Comparison of ENCODE assay signal across 10 cellular contexts in the genomic region with DNA sequence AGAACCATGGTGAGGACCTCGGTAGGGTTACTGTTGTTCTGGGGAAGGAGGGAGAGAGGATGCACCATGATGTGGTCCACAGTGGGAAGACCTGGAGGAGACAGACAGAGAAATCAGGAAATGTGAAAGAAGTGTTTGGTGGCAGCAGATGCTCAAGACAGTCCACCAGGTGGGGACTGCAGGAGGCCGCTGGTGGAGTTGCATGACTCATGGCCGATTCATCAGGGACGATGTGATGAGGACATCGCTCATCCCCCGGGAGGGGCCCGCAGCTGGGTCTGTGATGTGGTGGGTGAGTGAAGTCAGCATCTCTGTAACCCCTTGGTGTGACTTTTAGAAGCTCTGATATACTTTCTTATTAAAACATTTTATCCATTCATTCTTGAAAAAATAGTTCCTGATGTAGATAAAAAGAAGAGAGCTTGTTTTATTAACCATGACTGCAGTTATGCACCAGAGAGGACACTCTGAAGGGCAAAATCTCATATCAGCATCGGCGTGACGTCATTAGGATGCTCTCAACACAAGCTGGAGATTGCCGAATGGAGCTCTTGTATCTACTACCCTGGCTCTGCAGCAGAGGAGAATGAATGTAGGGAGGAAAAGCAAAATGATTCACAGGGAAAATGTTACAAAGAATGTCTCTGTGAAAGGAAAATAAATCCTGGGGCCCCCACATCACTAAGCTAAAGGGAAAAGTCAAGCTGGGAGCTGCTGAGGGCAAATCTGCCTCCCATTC.
DNase-seq lines count a peak whose midpoint lies in the region; ATAC-seq, FAIRE-seq and TF ChIP-seq lines count a peak whose summit lies in the region.
"Had no signal": no experiment of that assay in that cellular context is flagged by ENCODE, and none has a peak within 500 bp of the region (broad histone marks: within the 10 kb centered on the region; RNA-seq: fewer than 3 reads in every experiment).

No MANE protein-coding gene starts in this region.

- TF ChIP-seq POLR2A in GM12891 (IDR thresholded peaks at IDR 0.05; ENCODE audit: low read depth, low read length): no peak

- no peaks in the 10 kb centered on the region; the same call in 1 of the 2 replicates for H3K9me3 ChIP-seq in Panc1 (ENCODE audit: control insufficient read depth, insufficient read depth, low read depth, low read length)
- no peaks in the 10 kb centered on the region for H3K9me3 ChIP-seq in lower lobe of right lung

- peak; percentile 46 for DNase-seq in GM04503 (ENCODE audit: low read depth)
- DNase-seq in Panc1 (ENCODE audit: low read depth, low spot score): peak; percentile 43
- peak; percentile 39 to 49 (median 47) for DNase-seq in stimulated activated CD4-positive, alpha-beta T cell treated with anti-CD3 and anti-CD28 coated beads, Interleukin-12 subunit alpha, Interleukin-12 subunit beta, amount 100 ng/mL, for 48 hours (ENCODE audit: low read depth in 2 of 3, low spot score in 1 of 3)
- DNase-seq in NCI-H1048 (lab: John Stamatoyannopoulos, UW): no peak
- no peak for DNase-seq in ureter (ENCODE audit: low spot score)
- no peak for DNase-seq in lower lobe of right lung
- no peak for DNase-seq in GM12891 (ENCODE audit: insufficient read length, low spot score)

- no peaks in the 10 kb centered on the region for H3K27me3 ChIP-seq in Panc1 (ENCODE audit: control insufficient read depth, insufficient read depth, low read length)
- no peaks in the 10 kb centered on the region for H3K27me3 ChIP-seq in lower lobe of right lung (ENCODE audit: low read depth)

- no peaks in the 10 kb centered on the region for H3K36me3 ChIP-seq in Panc1 (ENCODE audit: control insufficient read depth, insufficient read depth, low read length)
- peaks cover 15% of the 10 kb centered on the region for H3K36me3 ChIP-seq in lower lobe of right lung

- POLR2A ChIA-PET in Panc1 (lab: Charles Lee): no interaction called here

- intact Hi-C loops in Panc1 (cut with micrococcal nuclease; ENCODE audit: unreplicated experiment): no loop called here
- intact Hi-C loops in lower lobe of right lung (cut with DNase I): no loop called here

- TF ChIP-seq CTCF in Panc1 (IDR thresholded peaks at IDR 0.05): no peak
- TF ChIP-seq CTCF in lower lobe of right lung (IDR thresholded peaks at IDR 0.05): no peak

- CTCF ChIA-PET in Panc1 (lab: Charles Lee): no interaction called here

- no TSS peak for BruUV-seq in Panc1 (replicated peaks; lab: Mats Ljungman, UMichigan)

- in situ Hi-C loops in Panc1 (cut with HindIII; ENCODE audit: low pct_unique_long_range_greater_than_20kb, low sequenced_read_pairs): no loop called here

- H3K4me3 ChIP-seq in Panc1 (ENCODE audit: low read depth in 2 of 2, low read length in 2 of 2): no peak overlapping the region
- H3K4me3 ChIP-seq in lower lobe of right lung: no peak overlapping the region

- H3K4me1 ChIP-seq in Panc1 (ENCODE audit: control insufficient read depth, insufficient read depth, low read length): no peaks in the 10 kb centered on the region
- H3K4me1 ChIP-seq in lower lobe of right lung: peaks cover 7% of the 10 kb centered on the region

- ATAC-seq in Panc1 (peak; percentile 67), lower lobe of right lung (no peak)

- no peak for FAIRE-seq in GM12891 (lab: Jason Lieb, UNC)
- FAIRE-seq: islet of Langerhans had no signal

- H3K27ac ChIP-seq in Panc1 (ENCODE audit: low read length) (no peak overlapping the region), cingulate gyrus (ENCODE audit: low read depth, low read length) (peak overlapping the region; percentile 50), lower lobe of right lung (no peak overlapping the region)
- H3K27ac ChIP-seq: KMS-11 had no signal

TF ChIP-seq in GM12891, 5 proteins besides CTCF, POLR2A, EP300 and RAD21:
- no peak for TF ChIP-seq POU2F2 (IDR thresholded peaks at IDR 0.05; ENCODE audit: low read depth, low read length)
- no peak for TF ChIP-seq TAF1 (IDR thresholded peaks at IDR 0.05; ENCODE audit: low read depth, low read length)
- no peak for TF ChIP-seq PAX5 (IDR thresholded peaks at IDR 0.05; ENCODE audit: insufficient read depth, low read length, severe bottlenecking)
- TF ChIP-seq POLR2AphosphoS5 (IDR thresholded peaks at IDR 0.05; ENCODE audit: low read depth, low read length): no peak
- TF ChIP-seq SPI1 (IDR thresholded peaks at IDR 0.05; ENCODE audit: low read depth, low read length): no peak

Comparison
In these comparisons a context has a peak if more than half of its experiments do, and no peak if none do; other contexts are left out.
1. DNase-seq: peak in GM04503 (single experiment), Panc1 (single experiment) and stimulated activated CD4-positive, alpha-beta T cell treated with anti-CD3 and anti-CD28 coated beads, Interleukin-12 subunit alpha, Interleukin-12 subunit beta, amount 100 ng/mL, for 48 hours (3 of 3); none in NCI-H1048 (single experiment), ureter (single experiment), lower lobe of right lung (single experiment) and GM12891 (single experiment).